In the genomic region with DNA sequence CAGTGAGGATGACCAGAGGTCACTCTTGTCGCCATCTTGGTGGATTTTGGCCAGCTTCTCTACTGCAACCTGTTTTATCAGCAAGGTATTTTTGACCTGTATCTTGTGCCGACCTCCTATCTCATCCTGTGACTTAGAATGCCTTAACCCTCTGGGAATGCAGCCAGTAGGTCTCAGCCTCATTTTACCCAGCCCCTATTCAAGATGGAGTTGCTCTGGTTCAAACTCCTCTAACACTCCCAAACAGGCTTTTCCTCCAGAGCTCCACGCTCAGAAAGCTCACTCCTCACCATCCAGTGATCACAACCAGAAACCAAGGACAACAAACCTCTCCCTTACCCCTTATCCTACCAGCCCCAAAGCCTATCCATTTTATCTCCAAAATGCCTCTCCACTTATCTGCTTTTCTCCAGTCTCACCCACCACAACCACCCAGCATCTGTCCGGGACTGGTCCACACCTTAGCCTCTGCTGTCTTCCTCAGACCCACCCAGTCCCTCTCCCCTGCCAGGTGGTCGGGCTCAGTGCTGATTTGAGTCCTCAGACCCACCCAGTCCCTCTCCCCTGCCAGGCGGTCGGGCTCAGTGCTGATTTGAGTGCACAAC, we compare ENCODE assay signal across 30 cellular contexts. TPM values are rescaled to one million over a fixed set of nuclear protein-coding genes. Genes with fewer than 3 reads are reported as not detected.
A peak's percentile ranks its signal among the peaks of the same experiment; 100 is the strongest.
DNase-seq lines count a peak whose midpoint lies in the region; ATAC-seq and TF ChIP-seq lines count a peak whose summit lies in the region.
"Had no signal": no experiment of that assay in that cellular context is flagged by ENCODE, and none has a peak within 500 bp of the region (broad histone marks: within the 10 kb centered on the region; RNA-seq: fewer than 3 reads in every experiment).

No MANE protein-coding gene starts in this region.

- WGBS in suprapubic skin: 86% methylated on average over 7 of the region's 7 CpGs

- H3K27me3 ChIP-seq in GM23338 (ENCODE audit: insufficient read depth) (no peaks in the 10 kb centered on the region), muscle layer of duodenum (ENCODE audit: low read depth, low read length) (no peaks in the 10 kb centered on the region), suprapubic skin (no peaks in the 10 kb centered on the region)
- H3K27me3 ChIP-seq: BLaER1 treated with 17β-estradiol and CSF1 and Interleukin-3, amounts not matched to agents 10 nM and 100 nM; cardiac muscle cell; tibial nerve had no signal

- POLR2A ChIA-PET in HEK293T (lab: Yijun Ruan, JAX): interaction anchor here (1.4 to 1.7 kb wide), 2 partner anchors 10 to 12 kb away, joined by 3 to 6 read pairs; no protein-coding TSS in a partner anchor

- DNase-seq in GM23338 (ENCODE audit: low spot score) (no peak), chondrocyte (ENCODE audit: low spot score) (no peak), suprapubic skin (ENCODE audit: low spot score in 2 of 2) (no peak), mucosa of gallbladder (ENCODE audit: low spot score) (no peak), NCI-H510A (lab: John Stamatoyannopoulos, UW) (no peak), HEK293T (ENCODE audit: extremely low spot score) (no peak)
- DNase-seq: ACHN; activated CD4-positive, alpha-beta T cell treated with anti-CD3 and anti-CD28 coated beads for 48 hours; activated naive CD4-positive, alpha-beta T cell treated with Interleukin-2 at 50 U/mL for 16 hours; activated T-cell treated with anti-CD3 and anti-CD28 coated beads, Interleukin-2, amount 50 U/mL, for 72 hours; amniotic stem cell; COR-L47; DND-41; H7; head of caudate nucleus; kidney glomerular epithelial cell; mammary epithelial cell; NCI-H1048; NCI-H1694 treated with DMSO at 0.1 percent for 48 hours; NCI-H2227 treated with DMSO at 0.1 percent for 48 hours; stimulated activated CD4-positive, alpha-beta T cell treated with anti-CD3 and anti-CD28 coated beads, Interleukin-12 subunit alpha, Interleukin-12 subunit beta, amount 100 ng/mL, for 4 hours; stimulated activated CD4-positive, alpha-beta T cell treated with anti-CD3 and anti-CD28 coated beads, Interleukin-4, amount 100 ng/mL, for 4 hours; stimulated activated naive CD4-positive, alpha-beta T cell treated with Interleukin-2 at 50 U/mL for 16 hours had no signal

- H3K4me3 ChIP-seq in GM23338 (no peak overlapping the region), muscle layer of duodenum (ENCODE audit: low read depth in 1 of 2, low read length in 2 of 2) (no peak overlapping the region), suprapubic skin (no peak overlapping the region)
- H3K4me3 ChIP-seq: BLaER1 treated with 17β-estradiol and CSF1 and Interleukin-3, amounts not matched to agents 10 nM and 100 nM; cardiac muscle cell; GM12878; tibial nerve had no signal

- peaks cover 7% of the 10 kb centered on the region; the same call in 2 of the 3 replicates for H3K36me3 Mint-ChIP-seq in GM23338 (ENCODE audit: low read depth)
- no peaks in the 10 kb centered on the region for H3K36me3 Mint-ChIP-seq in chondrocyte (ENCODE audit: low read depth)

- TF ChIP-seq EP300 in suprapubic skin (IDR thresholded peaks at IDR 0.05): no peak

- ATAC-seq in GM23338: no peak
- ATAC-seq in HG03565 (IDR thresholded peaks at IDR 0.05; ENCODE audit: unreplicated experiment): no peak

- no peaks in the 10 kb centered on the region for H3K79me2 ChIP-seq in GM23338 (replicated peaks; ENCODE audit: insufficient read depth)

- no peak overlapping the region for H3K4me3 Mint-ChIP-seq in GM23338
- no peak overlapping the region for H3K4me3 Mint-ChIP-seq in chondrocyte (ENCODE audit: unreplicated experiment)
- H3K4me3 Mint-ChIP-seq: activated T-cell treated with anti-CD3 and anti-CD28 coated beads, Interleukin-2, amount 50 U/mL, for 72 hours; T-helper 1 cell treated with Interleukin-12 subunit alpha and Interleukin-12 subunit beta and Interleukin-4 antibody, amounts not matched to agents 30 μg/mL and 1 μg/mL, for 36 hours had no signal

- H3K9me3 ChIP-seq in muscle layer of duodenum (ENCODE audit: control insufficient read depth in 1 of 2, low read length in 2 of 2) (no peaks in the 10 kb centered on the region), suprapubic skin (no peaks in the 10 kb centered on the region)
- H3K9me3 ChIP-seq: BLaER1 treated with 17β-estradiol and CSF1 and Interleukin-3, amounts not matched to agents 10 nM and 100 nM; tibial nerve had no signal

- H3K9me2 ChIP-seq in GM23338 (ENCODE audit: insufficient read depth): peaks cover 4% of the 10 kb centered on the region; the same call in 1 of the 2 replicates

- CTCF ChIA-PET in HEK293T (lab: Yijun Ruan, JAX): interaction anchor here (0.6 to 1.2 kb wide), 2 partner anchors 12 to 219 kb away, joined by 3 to 4 read pairs; no protein-coding TSS in a partner anchor

- H3K9me3 Mint-ChIP-seq in GM23338: no peaks in the 10 kb centered on the region
- H3K9me3 Mint-ChIP-seq in chondrocyte (ENCODE audit: low read depth): no peaks in the 10 kb centered on the region
- H3K9me3 Mint-ChIP-seq: activated T-cell treated with anti-CD3 and anti-CD28 coated beads, Interleukin-2, amount 50 U/mL, for 72 hours; T-helper 1 cell treated with Interleukin-12 subunit alpha and Interleukin-12 subunit beta and Interleukin-4 antibody, amounts not matched to agents 30 μg/mL and 1 μg/mL, for 36 hours had no signal

- H3K4me1 ChIP-seq in GM23338 (ENCODE audit: insufficient read depth) (peaks cover 40% of the 10 kb centered on the region), muscle layer of duodenum (ENCODE audit: control insufficient read depth in 1 of 2, insufficient read depth in 2 of 2, low read length in 2 of 2) (peaks cover 0 to 13% of the 10 kb centered on the region in 2 donors), suprapubic skin (peaks cover 14% of the 10 kb centered on the region)

- H3K36me3 ChIP-seq in GM23338 (ENCODE audit: insufficient read depth) (no peaks in the 10 kb centered on the region), muscle layer of duodenum (ENCODE audit: control insufficient read depth in 1 of 2, insufficient read depth in 2 of 2, low read length in 2 of 2) (no peaks in the 10 kb centered on the region), suprapubic skin (no peaks in the 10 kb centered on the region)
- H3K36me3 ChIP-seq: BLaER1 treated with 17β-estradiol and CSF1 and Interleukin-3, amounts not matched to agents 10 nM and 100 nM; cardiac muscle cell; tibial nerve had no signal

- H3K27ac ChIP-seq in GM23338 (ENCODE audit: low read depth) (no peak overlapping the region), muscle layer of duodenum (ENCODE audit: low read length) (peak overlapping the region; percentile 39), suprapubic skin (peak overlapping the region; percentile 40)
- H3K27ac ChIP-seq: BLaER1 treated with 17β-estradiol and CSF1 and Interleukin-3, amounts not matched to agents 10 nM and 100 nM; cardiac muscle cell had no signal

- H3K4me2 ChIP-seq in GM23338: peak overlapping the region; percentile 53; the same call in 1 of the 2 replicates
- H3K4me2 ChIP-seq: BLaER1 treated with 17β-estradiol and CSF1 and Interleukin-3, amounts not matched to agents 10 nM and 100 nM had no signal

- no peaks in the 10 kb centered on the region for H4K20me1 ChIP-seq in GM23338 (replicated peaks; ENCODE audit: insufficient read depth)
- H4K20me1 ChIP-seq: BLaER1 treated with 17β-estradiol and CSF1 and Interleukin-3, amounts not matched to agents 10 nM and 100 nM had no signal

- H3K4me1 Mint-ChIP-seq in GM23338 (peaks cover 53% of the 10 kb centered on the region), chondrocyte (ENCODE audit: low read depth) (peaks cover 50% of the 10 kb centered on the region)

- H3K27me3 Mint-ChIP-seq in GM23338 (ENCODE audit: insufficient read depth, low read depth, poor library complexity) (peaks cover 23% of the 10 kb centered on the region), chondrocyte (ENCODE audit: low read depth) (no peaks in the 10 kb centered on the region)

- H2AFZ ChIP-seq in GM23338: no peak overlapping the region

- H3K27ac Mint-ChIP-seq in GM23338: no peak overlapping the region; the same call in 1 of the 2 replicates
- peak overlapping the region; percentile 25 for H3K27ac Mint-ChIP-seq in chondrocyte (ENCODE audit: unreplicated experiment)
- H3K27ac Mint-ChIP-seq: activated T-cell treated with anti-CD3 and anti-CD28 coated beads, Interleukin-2, amount 50 U/mL, for 72 hours; T-helper 1 cell treated with Interleukin-12 subunit alpha and Interleukin-12 subunit beta and Interleukin-4 antibody, amounts not matched to agents 30 μg/mL and 1 μg/mL, for 36 hours had no signal

- TF ChIP-seq POLR2A in suprapubic skin (IDR thresholded peaks at IDR 0.05): no peak

- peaks cover 17% of the 10 kb centered on the region for H3F3A ChIP-seq in GM23338 (replicated peaks; ENCODE audit: low read depth)

- TF ChIP-seq CTCF in GM23338 (conservative IDR thresholded peaks at IDR 0.05; ENCODE audit: low read depth in 2 of 2) (no peak), chondrocyte (IDR thresholded peaks at IDR 0.05) (no peak), suprapubic skin (IDR thresholded peaks at IDR 0.05) (no peak)

TF ChIP-seq in GM23338, 12 proteins besides CTCF, POLR2A, EP300 and RAD21:
- TF ChIP-seq ZNF331 (CRISPR knock-in tag; IDR thresholded peaks at IDR 0.05; ENCODE audit: low read depth) (peak; percentile 2; the same call in 1 of the 2 replicates), POLR2AphosphoS5 (IDR thresholded peaks at IDR 0.05; ENCODE audit: low read depth) (no peak)
TF ChIP-seq in GM23338: peak in this region for 1.

TF ChIP-seq in HEK293T, 16 proteins besides CTCF, POLR2A, EP300 and RAD21:
- TF ChIP-seq LEF1 (IDR thresholded peaks at IDR 0.05; ENCODE audit: borderline replicate concordance) (no peak), BHLHE40 (IDR thresholded peaks at IDR 0.05; ENCODE audit: borderline replicate concordance) (no peak), SP1 (IDR thresholded peaks at IDR 0.05) (no peak), FOXA1 (IDR thresholded peaks at IDR 0.05) (no peak), ARNT (IDR thresholded peaks at IDR 0.05) (no peak), NFRKB (IDR thresholded peaks at IDR 0.05) (no peak), ZNF384 (IDR thresholded peaks at IDR 0.05) (no peak), ELF4 (IDR thresholded peaks at IDR 0.05) (no peak), FOXM1 (IDR thresholded peaks at IDR 0.05; ENCODE audit: borderline replicate concordance) (no peak), CTBP1 (IDR thresholded peaks at IDR 0.05; ENCODE audit: borderline replicate concordance) (no peak), TARDBP (IDR thresholded peaks at IDR 0.05) (no peak), SUZ12 (IDR thresholded peaks at IDR 0.05) (no peak)

RNA-seq across cellular contexts. Expression of gene SMAD7, which starts 11.6 kb away (rescaled TPM):
- 28.8 and 29.8 TPM in 2 replicates for total RNA-seq in GM23338 (2014; rRNA removed; shearing (Covaris generic))
- polyA plus RNA-seq in GM23338 (2016; fragmentation: Nextera tagmentation; extraction: Ambion mirVana): 11.8 and 12.0 TPM in 2 replicates
- total RNA-seq in chondrocyte: 61.2 to 99.9 TPM (median 70.1 TPM) in 3 replicates
- 10 to 100 TPM; 19.7 to 41.6 (median 27.8) TPM for total RNA-seq in suprapubic skin
- 20.0 TPM for total RNA-seq in mucosa of gallbladder
